15 cellular contexts compared by ENCODE assay signal in the genomic region with DNA sequence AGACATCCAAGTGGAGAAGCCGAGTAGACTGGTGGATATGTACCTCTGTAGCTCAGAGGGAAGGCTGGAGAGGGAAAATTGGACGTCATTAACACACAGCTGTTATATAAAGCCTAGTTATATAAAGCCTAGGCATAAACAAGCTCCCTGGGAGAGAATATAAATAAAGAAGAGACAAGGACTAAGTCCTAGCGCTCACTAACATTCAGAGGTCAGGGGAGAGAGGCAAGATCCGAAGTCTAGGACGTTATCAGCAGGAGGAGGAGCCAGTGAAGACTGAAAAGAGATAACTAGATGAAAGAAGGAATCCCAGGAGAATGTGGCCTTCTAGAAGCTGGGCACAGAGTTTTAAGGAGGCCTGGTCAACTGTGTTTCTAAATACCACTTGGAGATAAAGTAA.
"Had no signal": no experiment of that assay in that cellular context is flagged by ENCODE, and none has a peak within 500 bp of the region (broad histone marks: within the 10 kb centered on the region; RNA-seq: fewer than 3 reads in every experiment).

No MANE protein-coding gene starts in this region.

- H3K4me1 ChIP-seq: stomach, vagina had no signal

- H3K27me3 Mint-ChIP-seq: activated B cell treated with CpG ODN at 0.5 μM for 24 hours; activated CD4-positive, alpha-beta T cell treated with anti-CD3 and anti-CD28 coated beads, Interleukin-2, amount 10 ng/mL, durations not matched to agents 7 days and 5 days had no signal

- H3K4me3 Mint-ChIP-seq: activated B cell treated with CpG ODN at 0.5 μM for 24 hours; activated CD4-positive, alpha-beta T cell treated with anti-CD3 and anti-CD28 coated beads, Interleukin-2, amount 10 ng/mL, durations not matched to agents 7 days and 5 days; natural killer cell; T-helper 1 cell treated with Interleukin-12 subunit alpha and Interleukin-12 subunit beta and Interleukin-4 antibody, amounts not matched to agents 30 μg/mL and 1 μg/mL, for 36 hours had no signal

- H3K27me3 ChIP-seq: ovary, stomach, thyroid gland, vagina had no signal

- H3K27ac ChIP-seq: coronary artery, stomach, thyroid gland, vagina had no signal

- H3K9me3 ChIP-seq: ovary, stomach, thyroid gland, vagina had no signal

- H3K27ac Mint-ChIP-seq: activated B cell treated with CpG ODN at 0.5 μM for 24 hours; activated CD4-positive, alpha-beta T cell treated with anti-CD3 and anti-CD28 coated beads, Interleukin-2, amount 10 ng/mL, durations not matched to agents 7 days and 5 days; natural killer cell; T-helper 1 cell treated with Interleukin-12 subunit alpha and Interleukin-12 subunit beta and Interleukin-4 antibody, amounts not matched to agents 30 μg/mL and 1 μg/mL, for 36 hours had no signal

- H3K4me3 ChIP-seq: coronary artery, lung, ovary, stomach, thyroid gland, vagina had no signal

- H3K9me3 Mint-ChIP-seq: activated B cell treated with CpG ODN at 0.5 μM for 24 hours; activated CD4-positive, alpha-beta T cell treated with anti-CD3 and anti-CD28 coated beads, Interleukin-2, amount 10 ng/mL, durations not matched to agents 7 days and 5 days; natural killer cell; T-helper 1 cell treated with Interleukin-12 subunit alpha and Interleukin-12 subunit beta and Interleukin-4 antibody, amounts not matched to agents 30 μg/mL and 1 μg/mL, for 36 hours had no signal

- H3K36me3 Mint-ChIP-seq: natural killer cell had no signal

- H3K4me1 Mint-ChIP-seq: activated B cell treated with CpG ODN at 0.5 μM for 24 hours; activated CD4-positive, alpha-beta T cell treated with anti-CD3 and anti-CD28 coated beads, Interleukin-2, amount 10 ng/mL, durations not matched to agents 7 days and 5 days had no signal

- H3K36me3 ChIP-seq: ovary had no signal

- ATAC-seq: natural killer cell had no signal

- DNase-seq: activated B cell treated with CpG ODN at 0.5 μM for 24 hours; activated CD4-positive, alpha-beta T cell treated with anti-CD3 and anti-CD28 coated beads, Interleukin-2, amount 10 ng/mL, durations not matched to agents 7 days and 5 days; activated T-cell treated with anti-CD3 and anti-CD28 coated beads, Interleukin-2, amount 50 U/mL, for 1 hour; caudate nucleus; effector CD4-positive, alpha-beta T cell; natural killer cell; ovary; stimulated activated CD4-positive, alpha-beta T cell treated with anti-CD3 and anti-CD28 coated beads, Interleukin-15, amount 100 ng/mL, for 24 hours; stimulated activated CD4-positive, alpha-beta T cell treated with anti-CD3 and anti-CD28 coated beads, Interleukin-4, amount 100 ng/mL, for 24 hours; stomach; thyroid gland had no signal
